In genomic region chr11:128313931-128314330, GRCh38 we compare ENCODE assay signal across 1 cellular context.
TF ChIP-seq lines count a peak whose summit lies in the region.

No MANE protein-coding gene starts in this region.

TF ChIP-seq in HepG2, 621 proteins besides CTCF, POLR2A, EP300 and RAD21:
- no peak for TF ChIP-seq ZNF619 (CRISPR knock-in tag; IDR thresholded peaks at IDR 0.05)
- TF ChIP-seq NCOA2 (CRISPR knock-in tag; IDR thresholded peaks at IDR 0.05), result no peak
- TF ChIP-seq HOXA7 (CRISPR knock-in tag; IDR thresholded peaks at IDR 0.05), result no peak
- TF ChIP-seq, protein P1, sequence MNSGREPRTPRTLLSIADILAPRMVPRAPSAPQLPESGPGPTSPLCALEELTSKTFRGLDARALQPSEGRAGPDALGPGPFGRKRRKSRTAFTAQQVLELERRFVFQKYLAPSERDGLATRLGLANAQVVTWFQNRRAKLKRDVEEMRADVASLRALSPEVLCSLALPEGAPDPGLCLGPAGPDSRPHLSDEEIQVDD (CRISPR knock-in tag; IDR thresholded peaks at IDR 0.05; ENCODE audit: borderline replicate concordance), result no peak
- TF ChIP-seq, protein P2, sequence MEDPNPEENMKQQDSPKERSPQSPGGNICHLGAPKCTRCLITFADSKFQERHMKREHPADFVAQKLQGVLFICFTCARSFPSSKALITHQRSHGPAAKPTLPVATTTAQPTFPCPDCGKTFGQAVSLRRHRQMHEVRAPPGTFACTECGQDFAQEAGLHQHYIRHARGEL (CRISPR knock-in tag; IDR thresholded peaks at IDR 0.05), result no peak
- no peak for TF ChIP-seq ZMYM3 (CRISPR knock-in tag; IDR thresholded peaks at IDR 0.05)
- no peak for TF ChIP-seq ZSCAN21 (CRISPR knock-in tag; IDR thresholded peaks at IDR 0.05; ENCODE audit: borderline replicate concordance)
- TF ChIP-seq, protein P3, sequence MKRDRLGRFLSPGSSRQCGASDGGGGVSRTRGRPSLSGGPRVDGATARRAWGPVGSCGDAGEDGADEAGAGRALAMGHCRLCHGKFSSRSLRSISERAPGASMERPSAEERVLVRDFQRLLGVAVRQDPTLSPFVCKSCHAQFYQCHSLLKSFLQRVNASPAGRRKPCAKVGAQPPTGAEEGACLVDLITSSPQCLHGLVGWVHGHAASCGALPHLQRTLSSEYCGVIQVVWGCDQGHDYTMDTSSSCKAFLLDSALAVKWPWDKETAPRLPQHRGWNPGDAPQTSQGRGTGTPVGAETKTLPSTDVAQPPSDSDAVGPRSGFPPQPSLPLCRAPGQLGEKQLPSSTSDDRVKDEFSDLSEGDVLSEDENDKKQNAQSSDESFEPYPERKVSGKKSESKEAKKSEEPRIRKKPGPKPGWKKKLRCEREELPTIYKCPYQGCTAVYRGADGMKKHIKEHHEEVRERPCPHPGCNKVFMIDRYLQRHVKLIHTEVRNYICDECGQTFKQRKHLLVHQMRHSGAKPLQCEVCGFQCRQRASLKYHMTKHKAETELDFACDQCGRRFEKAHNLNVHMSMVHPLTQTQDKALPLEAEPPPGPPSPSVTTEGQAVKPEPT (CRISPR knock-in tag; IDR thresholded peaks at IDR 0.05; ENCODE audit: low read depth), result no peak
- no peak for TF ChIP-seq MBD4 (IDR thresholded peaks at IDR 0.05; ENCODE audit: borderline replicate concordance, low read length)
- TF ChIP-seq GPN1 (CRISPR knock-in tag; IDR thresholded peaks at IDR 0.05; ENCODE audit: borderline replicate concordance), result no peak
- TF ChIP-seq DR1 (CRISPR knock-in tag; IDR thresholded peaks at IDR 0.05), result no peak
- TF ChIP-seq ZNF616 (CRISPR knock-in tag; IDR thresholded peaks at IDR 0.05; ENCODE audit: low read depth), result no peak
- no peak for TF ChIP-seq FOXA3 (CRISPR knock-in tag; IDR thresholded peaks at IDR 0.05)
- no peak for TF ChIP-seq ZFP36L1 (CRISPR knock-in tag; IDR thresholded peaks at IDR 0.05)
- TF ChIP-seq PTBP1 (IDR thresholded peaks at IDR 0.05; ENCODE audit: low read depth, low read length, poor library complexity, severe bottlenecking), result no peak
- no peak for TF ChIP-seq CBFB (CRISPR knock-in tag; IDR thresholded peaks at IDR 0.05)
- TF ChIP-seq PRDM4 (CRISPR knock-in tag; IDR thresholded peaks at IDR 0.05; ENCODE audit: borderline replicate concordance), result no peak
- TF ChIP-seq, protein P4, sequence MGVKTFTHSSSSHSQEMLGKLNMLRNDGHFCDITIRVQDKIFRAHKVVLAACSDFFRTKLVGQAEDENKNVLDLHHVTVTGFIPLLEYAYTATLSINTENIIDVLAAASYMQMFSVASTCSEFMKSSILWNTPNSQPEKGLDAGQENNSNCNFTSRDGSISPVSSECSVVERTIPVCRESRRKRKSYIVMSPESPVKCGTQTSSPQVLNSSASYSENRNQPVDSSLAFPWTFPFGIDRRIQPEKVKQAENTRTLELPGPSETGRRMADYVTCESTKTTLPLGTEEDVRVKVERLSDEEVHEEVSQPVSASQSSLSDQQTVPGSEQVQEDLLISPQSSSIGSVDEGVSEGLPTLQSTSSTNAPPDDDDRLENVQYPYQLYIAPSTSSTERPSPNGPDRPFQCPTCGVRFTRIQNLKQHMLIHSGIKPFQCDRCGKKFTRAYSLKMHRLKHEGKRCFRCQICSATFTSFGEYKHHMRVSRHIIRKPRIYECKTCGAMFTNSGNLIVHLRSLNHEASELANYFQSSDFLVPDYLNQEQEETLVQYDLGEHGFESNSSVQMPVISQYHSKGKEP (CRISPR knock-in tag; IDR thresholded peaks at IDR 0.05), result no peak
- no peak for TF ChIP-seq MED1 (CRISPR knock-in tag; IDR thresholded peaks at IDR 0.05)
- TF ChIP-seq ZNF383 (CRISPR knock-in tag; IDR thresholded peaks at IDR 0.05; ENCODE audit: borderline replicate concordance), result no peak
